Comparison of ENCODE assay signal across 8 cellular contexts in the genomic region with DNA sequence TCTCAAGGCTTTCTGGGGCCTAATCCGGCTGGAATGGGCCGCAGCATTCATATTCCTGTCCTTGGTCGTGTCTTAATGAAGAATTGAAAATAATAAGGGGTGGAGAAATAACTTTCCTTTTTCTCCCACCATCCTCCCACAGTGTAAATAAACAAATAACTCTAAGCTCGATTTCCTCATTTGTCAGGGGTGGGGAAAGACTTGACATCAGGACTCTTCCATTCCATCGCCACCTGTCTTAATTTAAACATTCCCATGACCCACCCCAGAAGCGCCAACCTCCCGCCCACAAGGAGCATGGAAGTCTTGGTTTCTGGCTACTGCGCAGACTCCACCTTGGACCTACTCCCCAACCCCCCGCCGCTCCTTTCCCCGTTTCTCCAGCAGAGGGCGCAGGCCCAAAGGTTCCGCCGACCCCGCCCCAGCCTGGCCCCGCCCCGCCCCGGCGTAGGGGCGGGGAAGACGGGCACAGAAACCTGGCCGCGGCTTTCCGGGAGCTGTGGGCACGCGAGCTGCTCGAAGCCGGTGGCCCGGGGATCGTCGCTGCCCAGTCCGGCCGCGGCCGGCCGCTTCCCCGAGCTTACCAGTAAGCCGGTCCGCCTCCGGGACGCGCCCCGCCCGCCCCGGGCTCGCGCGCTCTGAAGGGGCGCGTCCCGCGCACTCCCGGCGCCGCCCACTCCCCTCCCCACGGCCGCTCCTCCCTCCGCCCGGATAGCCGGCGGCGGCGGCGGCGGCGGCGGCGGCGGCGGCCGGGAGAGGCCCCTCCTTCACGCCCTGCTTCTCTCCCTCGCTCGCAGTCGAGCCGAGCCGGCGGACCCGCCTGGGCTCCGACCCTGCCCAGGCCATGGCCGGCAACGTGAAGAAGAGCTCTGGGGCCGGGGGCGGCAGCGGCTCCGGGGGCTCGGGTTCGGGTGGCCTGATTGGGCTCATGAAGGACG. TPM values are rescaled to one million over a fixed set of nuclear protein-coding genes. Genes with fewer than 3 reads are reported as not detected.
DNase-seq lines count a peak whose midpoint lies in the region; FAIRE-seq and TF ChIP-seq lines count a peak whose summit lies in the region.

Gene CBL (plus strand): TSS at position 766 of the 938 bp plus-strand sequence. CDS start 79 bp downstream, at position 845.

- H3K4me3 ChIP-seq in Loucy (ENCODE audit: low read length, poor library complexity, severe bottlenecking): peak within 1 kb of the TSS; percentile 100
- H3K4me3 ChIP-seq in foreskin fibroblast (ENCODE audit: low read depth in 1 of 2, low read length in 2 of 2): peak within 1 kb of the TSS; percentile 90 to 96
- H3K4me3 ChIP-seq in stomach: peak within 1 kb of the TSS; percentile 84 to 96 (median 92)

- peak within 1 kb of the TSS; percentile 99 for H3K4me3 Mint-ChIP-seq in neural crest cell

- intact Hi-C loops in stomach (cut with DNase I; ENCODE audit: low total_unique reads): no loop called here

- H3K36me3 ChIP-seq in ES-I3 (ENCODE audit: insufficient read depth, low read length) (no peaks in the 10 kb centered on the region), Loucy (ENCODE audit: insufficient read depth, low read length) (no peaks in the 10 kb centered on the region), stomach (no peaks in the 10 kb centered on the region)

- H3F3A ChIP-seq in Loucy (ENCODE audit: low read depth): no peaks in the 10 kb centered on the region

- H3K27me3 ChIP-seq in Loucy (ENCODE audit: insufficient read depth, low read length, poor library complexity, severe bottlenecking) (no peaks in the 10 kb centered on the region), stomach (no peaks in the 10 kb centered on the region)

- 0 to 1% (median 1%) methylated on average over 23 to 86 of the region's 89 CpGs for WGBS in stomach, 5 donors

- TF ChIP-seq EP300 in stomach (IDR thresholded peaks at IDR 0.05): no peak

- peak within 1 kb of the TSS; percentile 95 for H3K9ac ChIP-seq in ES-I3 (ENCODE audit: low read depth, low read length)
- peak within 1 kb of the TSS; percentile 95 for H3K9ac ChIP-seq in Loucy (ENCODE audit: low read depth, low read length, poor library complexity, severe bottlenecking)

- DNase-seq in H54 (ENCODE audit: insufficient read length, low spot score): peak; percentile 71
- peak; percentile 85 to 87 for DNase-seq in SHP77 (lab: John Stamatoyannopoulos, UW)
- peak; percentile 82 for DNase-seq in activated gamma-delta T cell (lab: John Stamatoyannopoulos, UW)
- peak; percentile 80 to 94 for DNase-seq in foreskin fibroblast
- peak; percentile 99 for DNase-seq in neural crest cell (ENCODE audit: low read depth, low spot score)
- peak; percentile 98 for DNase-seq in stomach

- H3K27ac ChIP-seq in stomach: peak within 1 kb of the TSS; percentile 94 to 99 (median 97)

- H2AFZ ChIP-seq in Loucy (ENCODE audit: low read length): peak within 1 kb of the TSS; percentile 99

- TF ChIP-seq POLR2A in H54 (IDR thresholded peaks at IDR 0.05; ENCODE audit: low read depth, low read length) (no peak), stomach (IDR thresholded peaks at IDR 0.05) (no peak)

- TF ChIP-seq CTCF in Loucy (conservative IDR thresholded peaks at IDR 0.05; ENCODE audit: low read length) (peak; percentile 82), foreskin fibroblast (IDR thresholded peaks at IDR 0.05; ENCODE audit: low read depth, low read length) (peak; percentile 90), neural crest cell (conservative IDR thresholded peaks at IDR 0.05) (peak; percentile 97), stomach (IDR thresholded peaks at IDR 0.05) (peak in 5 of 7 experiments; percentile 83 to 98 (median 90))

- H3K36me3 Mint-ChIP-seq in neural crest cell (ENCODE audit: low read depth): no peaks in the 10 kb centered on the region

- H3K27ac Mint-ChIP-seq in neural crest cell (ENCODE audit: unreplicated experiment): peak within 1 kb of the TSS; percentile 94

- no peaks in the 10 kb centered on the region for H3K27me3 Mint-ChIP-seq in neural crest cell (ENCODE audit: low read depth)

- H3K4me1 ChIP-seq in ES-I3 (ENCODE audit: insufficient read depth, low read length) (peaks cover 5% of the 10 kb centered on the region), Loucy (ENCODE audit: insufficient read depth, low read length, poor library complexity, severe bottlenecking) (peaks cover 35% of the 10 kb centered on the region), stomach (peaks cover 18 to 53% (median 37%) of the 10 kb centered on the region in 4 donors)

- peaks cover 46% of the 10 kb centered on the region for H3K79me2 ChIP-seq in Loucy (ENCODE audit: insufficient read depth, low read length)

- H3K9me2 ChIP-seq in Loucy (replicated peaks; ENCODE audit: low read depth, low read length): no peaks in the 10 kb centered on the region

- no peaks in the 10 kb centered on the region for H3K9me3 Mint-ChIP-seq in neural crest cell

- peaks cover 37% of the 10 kb centered on the region for H3K4me1 Mint-ChIP-seq in neural crest cell

- no peak for FAIRE-seq in H54 (lab: Jason Lieb, UNC)

- H4K20me1 ChIP-seq in Loucy (ENCODE audit: insufficient read depth, low read length, poor library complexity, severe bottlenecking): peaks cover 40% of the 10 kb centered on the region

- H3K9me3 ChIP-seq in ES-I3 (ENCODE audit: control insufficient read depth, insufficient read depth, low read length) (no peaks in the 10 kb centered on the region), Loucy (ENCODE audit: insufficient read depth, low read depth, low read length) (no peaks in the 10 kb centered on the region), stomach (no peaks in the 10 kb centered on the region)

- peak within 1 kb of the TSS; percentile 91 for H3K4me2 ChIP-seq in Loucy (ENCODE audit: low read depth, low read length, poor library complexity, severe bottlenecking)

RNA-seq across cellular contexts. Expression of gene CBL, which starts in this region (rescaled TPM):
- total RNA-seq in neural crest cell (43.5 and 44.1 TPM in 2 replicates), stomach (10 to 100 TPM in 4 of 5 donors, 1 to 10 TPM in 1; 1.4 to 13.8 (median 11.7) TPM)
- polyA plus RNA-seq in stomach: 1 to 10 TPM; 2.7 to 4.2 (median 3.0) TPM

Comparison
In these comparisons a context has a peak if more than half of its experiments do, and no peak if none do; other contexts are left out.
1. Peak in every context shown above with its lines: DNase-seq, H3K4me3 ChIP-seq and H3K27ac ChIP-seq.